In genomic region chr2:232508246-232508645, GRCh38 we compare ENCODE assay signal across 2 cellular contexts.
TF ChIP-seq lines count a peak whose summit lies in the region.

No MANE protein-coding gene starts in this region.

TF ChIP-seq in HepG2, 621 proteins besides CTCF, POLR2A, EP300 and RAD21 (continues in another document):
- no peak for TF ChIP-seq ZBED4 (CRISPR knock-in tag; IDR thresholded peaks at IDR 0.05; ENCODE audit: borderline replicate concordance)
- no peak for TF ChIP-seq ZNF329 (CRISPR knock-in tag; IDR thresholded peaks at IDR 0.05; ENCODE audit: low read depth)
- no peak for TF ChIP-seq UBTF (CRISPR knock-in tag; IDR thresholded peaks at IDR 0.05)
- TF ChIP-seq CAMTA2 (CRISPR knock-in tag; IDR thresholded peaks at IDR 0.05; ENCODE audit: borderline replicate concordance): no peak
- no peak for TF ChIP-seq ZFP36L1 (CRISPR knock-in tag; IDR thresholded peaks at IDR 0.05)
- TF ChIP-seq GATAD2A (CRISPR knock-in tag; IDR thresholded peaks at IDR 0.05): no peak
- TF ChIP-seq E2F1 (CRISPR knock-in tag; IDR thresholded peaks at IDR 0.05): no peak
- TF ChIP-seq GABPB1 (CRISPR knock-in tag; IDR thresholded peaks at IDR 0.05): no peak
- no peak for TF ChIP-seq NFAT5 (CRISPR knock-in tag; IDR thresholded peaks at IDR 0.05)

TF ChIP-seq in neural cell, 6 proteins besides CTCF, POLR2A, EP300 and RAD21:
- TF ChIP-seq REST (IDR thresholded peaks at IDR 0.05; ENCODE audit: borderline replicate concordance) (no peak), POLR2AphosphoS5 (IDR thresholded peaks at IDR 0.05) (no peak), MXI1 (conservative IDR thresholded peaks at IDR 0.05; ENCODE audit: poor library complexity, severe bottlenecking) (no peak), SMC3 (conservative IDR thresholded peaks at IDR 0.05; ENCODE audit: poor library complexity) (no peak), EZH2 (IDR thresholded peaks at IDR 0.05; ENCODE audit: borderline replicate concordance, insufficient read depth, low read length, poor library complexity, severe bottlenecking) (no peak), TAF1 (IDR thresholded peaks at IDR 0.05; ENCODE audit: low read depth) (no peak)
TF ChIP-seq in neural cell: peak in this region for 0.
